27 cellular contexts compared by ENCODE assay signal in the genomic region with DNA sequence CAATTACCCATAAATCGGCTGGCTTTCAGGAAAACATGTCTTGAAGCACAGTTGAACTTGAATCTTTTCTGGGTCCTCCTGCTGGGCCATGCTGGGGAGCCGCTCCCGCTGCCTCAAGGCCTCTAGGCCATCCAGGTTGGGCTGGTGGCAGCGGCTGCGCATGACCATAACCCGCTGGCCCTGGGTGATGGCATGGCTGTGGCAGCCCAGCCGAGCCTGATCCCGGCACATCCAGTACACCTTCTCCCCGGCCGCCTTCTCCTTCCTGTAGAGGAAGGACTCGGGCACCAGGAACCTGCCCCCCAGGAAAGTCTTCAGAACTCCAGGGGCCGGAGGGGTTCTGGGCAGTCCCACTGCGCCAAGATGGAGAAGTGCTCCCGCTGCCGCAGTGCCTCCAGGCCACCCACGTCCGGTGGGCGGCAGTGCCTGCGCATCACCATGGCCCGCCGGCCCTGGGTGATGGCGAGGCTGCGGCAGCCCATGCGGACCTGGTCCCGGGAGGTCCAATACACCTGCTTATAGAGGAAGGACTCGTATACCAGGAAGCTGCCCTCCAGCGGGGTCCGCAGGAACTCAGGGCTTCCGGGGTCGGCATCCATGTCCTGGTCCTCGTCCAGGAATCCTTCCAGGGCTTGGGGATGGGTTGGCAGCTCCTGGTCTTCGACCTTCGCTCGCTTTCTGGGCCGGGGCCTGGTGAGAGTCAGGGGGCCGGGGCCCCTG.
"Had no signal": no experiment of that assay in that cellular context is flagged by ENCODE, and none has a peak within 500 bp of the region (broad histone marks: within the 10 kb centered on the region; RNA-seq: fewer than 3 reads in every experiment).

No MANE protein-coding gene starts in this region.

- H2AFZ ChIP-seq: parathyroid adenoma had no signal

- H3K4me1 ChIP-seq: parathyroid adenoma, right atrium auricular region, stomach, tibial artery had no signal

- H3K27me3 Mint-ChIP-seq: activated CD4-positive, alpha-beta T cell treated with anti-CD3 and anti-CD28 coated beads, Interleukin-2, amount 10 ng/mL, durations not matched to agents 24 days and 14 days; activated T-cell treated with anti-CD3 and anti-CD28 coated beads, Interleukin-2, amount 50 U/mL, for 24 hours had no signal

- H3K36me3 ChIP-seq: gastrocnemius medialis, right atrium auricular region, stomach, tibial artery, WERI-Rb-1 had no signal

- H3K4me3 ChIP-seq: gastrocnemius medialis, right atrium auricular region, stomach, tibial artery had no signal

- H3K9me3 ChIP-seq: gastrocnemius medialis, right atrium auricular region, tibial artery had no signal

- DNase-seq: activated CD4-positive, alpha-beta memory T cell treated with anti-CD3 and anti-CD28 coated beads for 36 hours; activated CD4-positive, alpha-beta T cell treated with anti-CD3 and anti-CD28 coated beads, Interleukin-2, amount 10 ng/mL, durations not matched to agents 24 days and 14 days; activated CD4-positive, CD25-positive, alpha-beta regulatory T cell treated with anti-CD3 and anti-CD28 coated beads, Interleukin-2, amount 50 U/mL, for 72 hours; activated CD8-positive, alpha-beta memory T cell treated with anti-CD3 and anti-CD28 coated beads, Interleukin-2, amount 50 U/mL, for 4 hours; activated gamma-delta T cell; activated naive CD4-positive, alpha-beta T cell treated with anti-CD3 and anti-CD28 coated beads, Interleukin-2, amount 50 U/mL, for 16 hours; activated T-cell treated with anti-CD3 and anti-CD28 coated beads, Interleukin-2, amount 50 U/mL, for 24 hours; amniotic stem cell; caudate nucleus; cortex of kidney; effector memory CD8-positive, alpha-beta T cell; erythroblast; gastrocnemius medialis; glutamatergic neuron; left cardiac atrium; left ventricle myocardium superior; mammary epithelial cell; nucleus accumbens; stomach; T-helper 17 cell; T1000; WERI-Rb-1 had no signal

- H3K27me3 ChIP-seq: gastrocnemius medialis, right atrium auricular region, stomach, tibial artery had no signal

- H3K27ac Mint-ChIP-seq: activated CD4-positive, alpha-beta memory T cell treated with anti-CD3 and anti-CD28 coated beads for 36 hours; activated CD4-positive, alpha-beta T cell treated with anti-CD3 and anti-CD28 coated beads, Interleukin-2, amount 10 ng/mL, durations not matched to agents 24 days and 14 days; activated T-cell treated with anti-CD3 and anti-CD28 coated beads, Interleukin-2, amount 50 U/mL, for 24 hours; effector memory CD8-positive, alpha-beta T cell; mesothelial cell of epicardium; naive thymus-derived CD4-positive, alpha-beta T cell; T-helper 17 cell had no signal

- H3K4me3 Mint-ChIP-seq: activated CD4-positive, alpha-beta memory T cell treated with anti-CD3 and anti-CD28 coated beads for 36 hours; activated CD4-positive, alpha-beta T cell treated with anti-CD3 and anti-CD28 coated beads, Interleukin-2, amount 10 ng/mL, durations not matched to agents 24 days and 14 days; activated T-cell treated with anti-CD3 and anti-CD28 coated beads, Interleukin-2, amount 50 U/mL, for 24 hours; effector memory CD8-positive, alpha-beta T cell; mesothelial cell of epicardium; naive thymus-derived CD4-positive, alpha-beta T cell; T-helper 17 cell had no signal

- H3K4me1 Mint-ChIP-seq: activated CD4-positive, alpha-beta T cell treated with anti-CD3 and anti-CD28 coated beads, Interleukin-2, amount 10 ng/mL, durations not matched to agents 24 days and 14 days; mesothelial cell of epicardium; naive thymus-derived CD4-positive, alpha-beta T cell; T-helper 17 cell had no signal

- H3K9ac ChIP-seq: parathyroid adenoma had no signal

- ATAC-seq: effector memory CD8-positive, alpha-beta T cell; gastrocnemius medialis; left ventricle myocardium superior; naive thymus-derived CD4-positive, alpha-beta T cell; T-helper 17 cell had no signal

- H3K27ac ChIP-seq: gastrocnemius medialis, parathyroid adenoma, right atrium auricular region, stomach, tibial artery, WERI-Rb-1 had no signal

- H3K79me2 ChIP-seq: parathyroid adenoma had no signal

- H3K9me3 Mint-ChIP-seq: activated CD4-positive, alpha-beta memory T cell treated with anti-CD3 and anti-CD28 coated beads for 36 hours; activated CD4-positive, alpha-beta T cell treated with anti-CD3 and anti-CD28 coated beads, Interleukin-2, amount 10 ng/mL, durations not matched to agents 24 days and 14 days; activated T-cell treated with anti-CD3 and anti-CD28 coated beads, Interleukin-2, amount 50 U/mL, for 24 hours; effector memory CD8-positive, alpha-beta T cell; mesothelial cell of epicardium; naive thymus-derived CD4-positive, alpha-beta T cell had no signal
